12 cellular contexts compared by ENCODE assay signal in genomic region chr4:99377341-99377740, GRCh38. TPM values are rescaled to one million over a fixed set of nuclear protein-coding genes. Genes with fewer than 3 reads are reported as not detected.
A peak's percentile ranks its signal among the peaks of the same experiment; 100 is the strongest.
DNase-seq lines count a peak whose midpoint lies in the region; ATAC-seq and TF ChIP-seq lines count a peak whose summit lies in the region.
"Not testable (repeated sequence)": the region's sequence is repeated elsewhere in the genome, so short reads cannot be mapped to it uniquely, and the experiment has no call there.
"Had no signal": no experiment of that assay in that cellular context is flagged by ENCODE, and none has a peak within 500 bp of the region (broad histone marks: within the 10 kb centered on the region; RNA-seq: fewer than 3 reads in every experiment).

No MANE protein-coding gene starts in this region.

- TF ChIP-seq CTCF in AG09319 (IDR thresholded peaks at IDR 0.05; ENCODE audit: low read depth, low read length): peak; percentile 55
- TF ChIP-seq CTCF in GM12865 (IDR thresholded peaks at IDR 0.05; ENCODE audit: insufficient read depth, low read depth, low read length, missing control alignments): peak; percentile 37
- peak; percentile 76 for TF ChIP-seq CTCF in VCaP (conservative IDR thresholded peaks at IDR 0.05)
- peak; percentile 29 for TF ChIP-seq CTCF in hepatocyte (IDR thresholded peaks at IDR 0.05; ENCODE audit: poor library complexity)
- peak; percentile 55 for TF ChIP-seq CTCF in osteoblast (IDR thresholded peaks at IDR 0.05; ENCODE audit: extremely low read depth, low read depth, low read length)

- not testable (repeated sequence) for H3K27ac ChIP-seq in VCaP; hepatocyte; osteoblast (ENCODE audit: low read depth, low read length)

- not testable (repeated sequence) for H3K27me3 ChIP-seq in hepatocyte; osteoblast (ENCODE audit: insufficient read depth, low read length)

- peak; percentile 61 for DNase-seq in AG09319 (ENCODE audit: extremely low read depth, low read depth)
- peak; percentile 26 for DNase-seq in GM12865 (ENCODE audit: low read depth)
- peak; percentile 20 for DNase-seq in NCI-H82 (lab: John Stamatoyannopoulos, UW)
- peak; percentile 38 for DNase-seq in dedifferentiated amniotic fluid mesenchymal stem cell (ENCODE audit: extremely low spot score)
- DNase-seq in hepatocyte (ENCODE audit: low spot score); osteoblast (ENCODE audit: insufficient read length, low spot score, missing footprints): not testable (repeated sequence)

- H3K79me2 ChIP-seq in hepatocyte; osteoblast (ENCODE audit: insufficient read depth, low read length): not testable (repeated sequence)

- not testable (repeated sequence) for H3K4me3 ChIP-seq in GM12865 (ENCODE audit: low read depth, low read length); hepatocyte; osteoblast (ENCODE audit: insufficient read depth, low read length)

- 61% methylated on average over 6 of the region's 6 CpGs for WGBS in hepatocyte (ENCODE audit: low lambda C conversion rate, missing lambda C conversion rate)

- peak; percentile 41 for ATAC-seq in HG03565 (IDR thresholded peaks at IDR 0.05; ENCODE audit: unreplicated experiment)

- H3K36me3 ChIP-seq in hepatocyte (replicated peaks; ENCODE audit: insufficient read depth, low read depth); osteoblast (ENCODE audit: insufficient read depth, low read length): not testable (repeated sequence)

- not testable (repeated sequence) for H3K4me1 ChIP-seq in hepatocyte (ENCODE audit: insufficient read depth); osteoblast (ENCODE audit: insufficient read depth, low read length)

- H3K9me3 ChIP-seq in hepatocyte (ENCODE audit: low read depth); osteoblast (ENCODE audit: low read depth, low read length): not testable (repeated sequence)

- not testable (repeated sequence) for H3K9me2 ChIP-seq in hepatocyte (replicated peaks; ENCODE audit: insufficient read depth)

- not testable (repeated sequence) for H3K4me2 ChIP-seq in hepatocyte; osteoblast (ENCODE audit: insufficient read depth, low read length)

- H4K20me1 ChIP-seq in hepatocyte (ENCODE audit: insufficient read depth, poor library complexity, severe bottlenecking); osteoblast (ENCODE audit: insufficient read depth, low read length): not testable (repeated sequence)

- not testable (repeated sequence) for H2AFZ ChIP-seq in hepatocyte; osteoblast (ENCODE audit: low read length)

RNA-seq across cellular contexts. Expression of gene ADH1C, which starts 24.8 kb away (rescaled TPM):
- total RNA-seq in hepatocyte (9.2 and 13.7 TPM in 2 replicates), osteoblast (0.59 and 0.72 TPM in 2 replicates)
- polyA plus RNA-seq in hepatocyte: 3.7 and 4.4 TPM in 2 replicates

RNA-seq across cellular contexts. Expression of gene ADH1B, which starts 56.1 kb away (rescaled TPM):
- total RNA-seq in hepatocyte (8.0 and 8.2 TPM in 2 replicates), osteoblast (0.59 and 0.72 TPM in 2 replicates)
- polyA plus RNA-seq in hepatocyte: 1.5 and 4.4 TPM in 2 replicates

RNA-seq across cellular contexts. Expression of gene ADH7, which starts 57.8 kb away (rescaled TPM):
- total RNA-seq in hepatocyte (not detected in 2 replicates), osteoblast (not detected in 2 replicates)
- polyA plus RNA-seq in hepatocyte: not detected in 2 replicates
- total RNA-seq: aorta, omental fat pad, Peyer's patch, tibial nerve had no signal
